In genomic region chr3:137222736-137223135, GRCh38 we compare ENCODE assay signal across 22 cellular contexts.
"Had no signal": no experiment of that assay in that cellular context is flagged by ENCODE, and none has a peak within 500 bp of the region (broad histone marks: within the 10 kb centered on the region; RNA-seq: fewer than 3 reads in every experiment).

No MANE protein-coding gene starts in this region.

- DNase-seq: activated CD4-positive, alpha-beta memory T cell treated with anti-CD3 and anti-CD28 coated beads for 36 hours; activated CD4-positive, alpha-beta T cell treated with anti-CD3 and anti-CD28 coated beads, Interleukin-2, amount 10 ng/mL, durations not matched to agents 24 days and 14 days; activated CD4-positive, CD25-positive, alpha-beta regulatory T cell treated with anti-CD3 and anti-CD28 coated beads, Interleukin-2, amount 50 U/mL, for 72 hours; activated CD8-positive, alpha-beta memory T cell treated with anti-CD3 and anti-CD28 coated beads, Interleukin-2, amount 50 U/mL, for 4 hours; activated effector memory CD4-positive, alpha-beta T cell treated with anti-CD3 and anti-CD28 coated beads, Interleukin-2, amount 50 U/mL, for 16 hours; activated naive CD4-positive, alpha-beta T cell treated with anti-CD3 and anti-CD28 coated beads for 36 hours; activated naive CD8-positive, alpha-beta T cell treated with anti-CD3 and anti-CD28 coated beads for 36 hours; activated T-cell treated with anti-CD3 and anti-CD28 coated beads, Interleukin-2, amount 50 U/mL, for 1 hour; adrenal gland; aorta; body of pancreas; dermis blood vessel endothelial cell; effector CD4-positive, alpha-beta T cell; esophagus squamous epithelium; foreskin melanocyte; left cardiac atrium; left ventricle myocardium superior; stimulated activated CD4-positive, alpha-beta T cell treated with anti-CD3 and anti-CD28 coated beads, Interleukin-12 subunit alpha, Interleukin-12 subunit beta, amount 100 ng/mL, for 4 hours; stimulated activated CD4-positive, alpha-beta T cell treated with anti-CD3 and anti-CD28 coated beads, Interleukin-4, amount 100 ng/mL, for 1 hour; stimulated activated naive CD8-positive, alpha-beta T cell treated with anti-CD3 and anti-CD28 coated beads, Interleukin-15, Interleukin-2, amounts not matched to agents 100 U/mL and 50 U/mL, for 24 hours; testis; transverse colon had no signal
